28 cellular contexts compared by ENCODE assay signal in genomic region chr7:82294258-82294855, GRCh38.
A peak's percentile ranks its signal among the peaks of the same experiment; 100 is the strongest.
DNase-seq lines count a peak whose midpoint lies in the region; ATAC-seq, FAIRE-seq and TF ChIP-seq lines count a peak whose summit lies in the region.
"Had no signal": no experiment of that assay in that cellular context is flagged by ENCODE, and none has a peak within 500 bp of the region (broad histone marks: within the 10 kb centered on the region; RNA-seq: fewer than 3 reads in every experiment).

No MANE protein-coding gene starts in this region.

- H3K27me3 ChIP-seq in HepG2 (ENCODE audit: control insufficient read depth in 1 of 2, insufficient read depth in 2 of 2, low read length in 2 of 2) = no peaks in the 10 kb centered on the region
- no peaks in the 10 kb centered on the region for H3K27me3 ChIP-seq in right lobe of liver
- no peaks in the 10 kb centered on the region for H3K27me3 ChIP-seq in astrocyte (ENCODE audit: insufficient read depth, low read length)
- H3K27me3 ChIP-seq in spleen (replicated peaks in 1 of 7) = no peaks in the 10 kb centered on the region
- H3K27me3 ChIP-seq: BE2C, gastrocnemius medialis, right atrium auricular region, tibial nerve had no signal

- no peaks in the 10 kb centered on the region for H3K9me3 ChIP-seq in HepG2 (ENCODE audit: low read length)
- no peaks in the 10 kb centered on the region for H3K9me3 ChIP-seq in right lobe of liver
- H3K9me3 ChIP-seq in astrocyte (ENCODE audit: insufficient read depth, low read depth, low read length) = no peaks in the 10 kb centered on the region
- H3K9me3 ChIP-seq in spleen = peaks cover 0 to 8% (median 3%) of the 10 kb centered on the region in 8 donors
- H3K9me3 ChIP-seq: BE2C, gastrocnemius medialis had no signal

- H3K4me2 ChIP-seq in HepG2 (ENCODE audit: low read depth, low read length) (no peak overlapping the region), astrocyte (ENCODE audit: low read length) (no peak overlapping the region)

- H3K36me3 Mint-ChIP-seq in astrocyte (ENCODE audit: low read depth, unreplicated experiment) = no peaks in the 10 kb centered on the region
- H3K36me3 Mint-ChIP-seq: activated naive CD8-positive, alpha-beta T cell treated with anti-CD3 and anti-CD28 coated beads for 36 hours; natural killer cell had no signal

- H3K79me2 ChIP-seq in HepG2 (ENCODE audit: insufficient read depth, low read length) = no peaks in the 10 kb centered on the region
- H3K79me2 ChIP-seq in astrocyte (ENCODE audit: insufficient read depth, low read length) = no peaks in the 10 kb centered on the region

- DNase-seq in HepG2 (ENCODE audit: low spot score) (no peak), right lobe of liver (no peak), astrocyte (ENCODE audit: low read depth) (peak; percentile 16), hepatic stellate cell (ENCODE audit: low spot score) (peak; percentile 9), spleen (no peak)
- DNase-seq in stimulated activated naive CD8-positive, alpha-beta T cell treated with anti-CD3 and anti-CD28 coated beads, Interleukin-15, Interleukin-2, amounts not matched to agents 100 U/mL and 50 U/mL, for 24 hours = no peak
- DNase-seq: activated CD4-positive, alpha-beta memory T cell treated with anti-CD3 and anti-CD28 coated beads, Interleukin-2, amount 10 ng/mL, durations not matched to agents 7 days and 5 days; activated CD4-positive, CD25-positive, alpha-beta regulatory T cell treated with anti-CD3 and anti-CD28 coated beads, Interleukin-2, amount 50 U/mL, for 72 hours; activated naive CD8-positive, alpha-beta T cell treated with anti-CD3 and anti-CD28 coated beads for 36 hours; BE2C; cerebellar nuclear complex; DMS53; gastrocnemius medialis; hippocampal formation; Karpas-422; MV-4-11; natural killer cell; NCI-H510A treated with DMSO at 0.1 percent for 48 hours; stimulated activated CD4-positive, alpha-beta T cell treated with anti-CD3 and anti-CD28 coated beads, Interleukin-12 subunit alpha, Interleukin-12 subunit beta, amount 100 ng/mL, for 4 hours; stimulated activated CD4-positive, alpha-beta T cell treated with anti-CD3 and anti-CD28 coated beads, Interleukin-4, amount 100 ng/mL, for 4 hours had no signal

- H3K4me1 ChIP-seq in HepG2 (ENCODE audit: insufficient read depth, low read length) (no peaks in the 10 kb centered on the region), right lobe of liver (no peaks in the 10 kb centered on the region), astrocyte (ENCODE audit: insufficient read depth, low read length) (no peaks in the 10 kb centered on the region), spleen (no peaks in the 10 kb centered on the region)
- H3K4me1 ChIP-seq: tibial nerve had no signal

- no peak overlapping the region for H3K4me3 Mint-ChIP-seq in astrocyte (ENCODE audit: unreplicated experiment)
- H3K4me3 Mint-ChIP-seq: activated CD4-positive, alpha-beta memory T cell treated with anti-CD3 and anti-CD28 coated beads, Interleukin-2, amount 10 ng/mL, durations not matched to agents 7 days and 5 days; activated naive CD8-positive, alpha-beta T cell treated with anti-CD3 and anti-CD28 coated beads for 36 hours; natural killer cell; stimulated activated naive CD8-positive, alpha-beta T cell treated with anti-CD3 and anti-CD28 coated beads, Interleukin-15, Interleukin-2, amounts not matched to agents 100 ng/mL and 50 ng/mL, for 24 hours had no signal

- CTCF ChIA-PET in HepG2 (lab: Yijun Ruan, JAX; ENCODE audit: low intra/inter-chr PET ratio, low total read pairs) = no interaction called here

- TF ChIP-seq POLR2A in HepG2 (IDR thresholded peaks at IDR 0.05; ENCODE audit: insufficient read depth in 1 of 2, low read depth in 2 of 2, low read length in 2 of 2) = no peak
- TF ChIP-seq POLR2A in right lobe of liver (IDR thresholded peaks at IDR 0.05) = no peak
- no peak for TF ChIP-seq POLR2A in spleen (IDR thresholded peaks at IDR 0.05)

- BruUV-seq in HepG2 (replicated peaks; lab: Mats Ljungman, UMichigan) = no TSS peak

- no peaks in the 10 kb centered on the region for H3K9me3 Mint-ChIP-seq in astrocyte (ENCODE audit: unreplicated experiment)
- H3K9me3 Mint-ChIP-seq: activated CD4-positive, alpha-beta memory T cell treated with anti-CD3 and anti-CD28 coated beads, Interleukin-2, amount 10 ng/mL, durations not matched to agents 7 days and 5 days; activated naive CD8-positive, alpha-beta T cell treated with anti-CD3 and anti-CD28 coated beads for 36 hours had no signal

- no peak for TF ChIP-seq EP300 in HepG2 (IDR thresholded peaks at IDR 0.05; ENCODE audit: low read depth in 2 of 2, low read length in 2 of 2)
- no peak for TF ChIP-seq EP300 in HepG2 (CRISPR knock-in tag; IDR thresholded peaks at IDR 0.05; ENCODE audit: borderline replicate concordance)

- WGBS in HepG2 (ENCODE audit: low lambda C conversion rate) = 0% methylated on average over 1 of the region's 1 CpG
- WGBS in right lobe of liver (ENCODE audit: insufficient coverage, low coverage, low lambda C conversion rate, missing lambda C conversion rate) = 25% methylated on average over 1 of the region's 1 CpG
- 77 to 91% (median 86%) methylated on average over 1 of the region's 1 CpG for WGBS in spleen, 5 donors

- H3K36me3 ChIP-seq in HepG2 (replicated peaks in 1 of 2; ENCODE audit: control insufficient read depth in 1 of 2, insufficient read depth in 2 of 2, low read length in 2 of 2) (no peaks in the 10 kb centered on the region), right lobe of liver (no peaks in the 10 kb centered on the region), astrocyte (ENCODE audit: insufficient read depth, low read length) (no peaks in the 10 kb centered on the region), spleen (no peaks in the 10 kb centered on the region)
- H3K36me3 ChIP-seq: BE2C, gastrocnemius medialis, right atrium auricular region had no signal

- ATAC-seq in HepG2 (no peak), right lobe of liver (no peak), HG02938 (IDR thresholded peaks at IDR 0.05; ENCODE audit: unreplicated experiment) (no peak), GM19455 (IDR thresholded peaks at IDR 0.05; ENCODE audit: unreplicated experiment) (no peak)
- ATAC-seq in stimulated activated naive CD8-positive, alpha-beta T cell treated with anti-CD3 and anti-CD28 coated beads, Interleukin-15, Interleukin-2, amounts not matched to agents 100 U/mL and 50 U/mL, for 24 hours = no peak
- ATAC-seq: gastrocnemius medialis, natural killer cell, Panc1 had no signal

- POLR2A ChIA-PET in HepG2 (lab: Yijun Ruan, JAX) = no interaction called here

- H2AFZ ChIP-seq in HepG2 (ENCODE audit: low read length) (no peak overlapping the region), astrocyte (ENCODE audit: low read depth, low read length) (no peak overlapping the region)

- H3K9ac ChIP-seq in HepG2 (ENCODE audit: insufficient read depth, low read depth, low read length) (no peak overlapping the region), astrocyte (ENCODE audit: low read length) (no peak overlapping the region)

- H3K4me3 ChIP-seq in HepG2 (replicated peaks in 1 of 3; ENCODE audit: insufficient read depth in 1 of 3, low read depth in 2 of 3, low read length in 3 of 3) = no peak overlapping the region
- H3K4me3 ChIP-seq in right lobe of liver = no peak overlapping the region
- no peak overlapping the region for H3K4me3 ChIP-seq in astrocyte (ENCODE audit: insufficient read depth, low read depth, low read length)
- no peak overlapping the region for H3K4me3 ChIP-seq in spleen
- H3K4me3 ChIP-seq: gastrocnemius medialis, right atrium auricular region, tibial nerve had no signal

- in situ Hi-C loops in HepG2 (cut with HindIII; ENCODE audit: extremely low pct_ligation_motif_present, low pct_unique_long_range_greater_than_20kb) = no loop called here

- H4K20me1 ChIP-seq in HepG2 (ENCODE audit: insufficient read depth, low read length) (no peaks in the 10 kb centered on the region), astrocyte (ENCODE audit: insufficient read depth, low read length) (peaks cover 3% of the 10 kb centered on the region)

- H3K4me1 Mint-ChIP-seq in astrocyte (ENCODE audit: low read depth, unreplicated experiment) = peaks cover 2% of the 10 kb centered on the region
- H3K4me1 Mint-ChIP-seq: activated CD4-positive, alpha-beta memory T cell treated with anti-CD3 and anti-CD28 coated beads, Interleukin-2, amount 10 ng/mL, durations not matched to agents 7 days and 5 days; activated naive CD8-positive, alpha-beta T cell treated with anti-CD3 and anti-CD28 coated beads for 36 hours; natural killer cell had no signal

- H3K27me3 Mint-ChIP-seq in astrocyte (ENCODE audit: low read depth, unreplicated experiment) = no peaks in the 10 kb centered on the region
- H3K27me3 Mint-ChIP-seq: activated CD4-positive, alpha-beta memory T cell treated with anti-CD3 and anti-CD28 coated beads, Interleukin-2, amount 10 ng/mL, durations not matched to agents 7 days and 5 days; activated naive CD8-positive, alpha-beta T cell treated with anti-CD3 and anti-CD28 coated beads for 36 hours; stimulated activated naive CD8-positive, alpha-beta T cell treated with anti-CD3 and anti-CD28 coated beads, Interleukin-15, Interleukin-2, amounts not matched to agents 100 ng/mL and 50 ng/mL, for 24 hours had no signal

- no peak overlapping the region for H3K27ac Mint-ChIP-seq in astrocyte (ENCODE audit: unreplicated experiment)
- H3K27ac Mint-ChIP-seq: activated CD4-positive, alpha-beta memory T cell treated with anti-CD3 and anti-CD28 coated beads, Interleukin-2, amount 10 ng/mL, durations not matched to agents 7 days and 5 days; activated naive CD8-positive, alpha-beta T cell treated with anti-CD3 and anti-CD28 coated beads for 36 hours; natural killer cell; stimulated activated naive CD8-positive, alpha-beta T cell treated with anti-CD3 and anti-CD28 coated beads, Interleukin-15, Interleukin-2, amounts not matched to agents 100 ng/mL and 50 ng/mL, for 24 hours had no signal

- TF ChIP-seq CTCF in HepG2 (CRISPR knock-in tag; IDR thresholded peaks at IDR 0.05) = no peak
- TF ChIP-seq CTCF in right lobe of liver (IDR thresholded peaks at IDR 0.05) = no peak
- TF ChIP-seq CTCF in astrocyte (IDR thresholded peaks at IDR 0.05; ENCODE audit: insufficient read depth, low read depth, low read length) = no peak
- no peak for TF ChIP-seq CTCF in spleen (IDR thresholded peaks at IDR 0.05 in 8 of 11, conservative IDR thresholded peaks at IDR 0.05 in 3 of 11)

- TF ChIP-seq RAD21 in HepG2 (CRISPR knock-in tag; IDR thresholded peaks at IDR 0.05) = no peak

- intact Hi-C loops in HepG2 (cut with micrococcal nuclease; ENCODE audit: unreplicated experiment) = no loop called here
- intact Hi-C loops in right lobe of liver (cut with DNase I) = no loop called here
- intact Hi-C loops in spleen (cut with DNase I; ENCODE audit: low total_unique reads) = no loop called here

- FAIRE-seq in HepG2 (lab: Jason Lieb, UNC) (no peak), astrocyte (lab: Jason Lieb, UNC) (no peak)
- FAIRE-seq: GM19239 had no signal

- H3K27ac ChIP-seq in HepG2 (ENCODE audit: extremely low read length, insufficient read depth, low read length) (no peak overlapping the region), right lobe of liver (no peak overlapping the region), astrocyte (ENCODE audit: low read depth, low read length) (no peak overlapping the region), spleen (no peak overlapping the region)
- H3K27ac ChIP-seq: 22Rv1, right atrium auricular region, tibial nerve had no signal

Comparison
In these comparisons a context has a peak if more than half of its experiments do, and no peak if none do; other contexts are left out.
1. DNase-seq: peak in astrocyte (single experiment) and hepatic stellate cell (single experiment); none in HepG2 (single experiment), right lobe of liver (0 of 3), stimulated activated naive CD8-positive, alpha-beta T cell treated with anti-CD3 and anti-CD28 coated beads, Interleukin-15, Interleukin-2, amounts not matched to agents 100 U/mL and 50 U/mL, for 24 hours (single experiment) and spleen (single experiment).